In the genomic region with DNA sequence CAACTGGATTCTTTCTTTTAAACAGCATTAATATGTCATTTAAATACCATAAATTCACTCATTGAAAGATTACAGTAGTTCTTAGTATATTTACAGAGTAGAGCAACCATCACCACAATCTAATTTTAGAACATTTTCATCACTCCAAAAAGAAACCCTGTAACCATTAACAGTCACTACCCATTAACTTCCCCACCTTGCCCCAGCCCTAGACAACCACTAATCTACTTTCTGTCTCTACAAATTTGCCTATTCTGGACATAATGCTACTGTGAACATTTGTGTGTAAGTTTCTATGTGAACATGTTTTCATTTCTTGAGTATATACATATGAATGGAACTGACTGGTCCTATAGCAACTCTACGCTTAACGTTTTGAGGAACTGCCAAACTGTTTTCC, we compare ENCODE assay signal across 17 cellular contexts. TPM values are rescaled to one million over a fixed set of nuclear protein-coding genes. Genes with fewer than 3 reads are reported as not detected.
DNase-seq lines count a peak whose midpoint lies in the region; ATAC-seq and TF ChIP-seq lines count a peak whose summit lies in the region.
"Had no signal": no experiment of that assay in that cellular context is flagged by ENCODE, and none has a peak within 500 bp of the region (broad histone marks: within the 10 kb centered on the region; RNA-seq: fewer than 3 reads in every experiment).

No MANE protein-coding gene starts in this region.

- H3K27me3 Mint-ChIP-seq in naive thymus-derived CD4-positive, alpha-beta T cell: no peaks in the 10 kb centered on the region
- H3K27me3 Mint-ChIP-seq: CD4-positive, CD25-positive, alpha-beta regulatory T cell; natural killer cell treated with Interleukin-12 subunit alpha and Interleukin-12 subunit beta and Interleukin-15 and Interleukin-18, amount 100 ng/mL, for 72 hours had no signal

- no peak overlapping the region for H3K4me3 Mint-ChIP-seq in naive thymus-derived CD4-positive, alpha-beta T cell
- H3K4me3 Mint-ChIP-seq: CD4-positive, CD25-positive, alpha-beta regulatory T cell; natural killer cell treated with Interleukin-12 subunit alpha and Interleukin-12 subunit beta and Interleukin-15 and Interleukin-18, amount 100 ng/mL, for 72 hours had no signal

- peaks cover 0 to 12% (median 0%) of the 10 kb centered on the region in 7 donors for H3K4me1 Mint-ChIP-seq in naive thymus-derived CD4-positive, alpha-beta T cell

- H3K9me3 Mint-ChIP-seq in naive thymus-derived CD4-positive, alpha-beta T cell: no peaks in the 10 kb centered on the region
- H3K9me3 Mint-ChIP-seq: CD4-positive, CD25-positive, alpha-beta regulatory T cell; natural killer cell treated with Interleukin-12 subunit alpha and Interleukin-12 subunit beta and Interleukin-15 and Interleukin-18, amount 100 ng/mL, for 72 hours had no signal

- CTCF ChIA-PET in Panc1 (lab: Charles Lee): interaction anchor here (0.6 kb wide), 1 partner anchor 75 kb away, joined by 3 read pairs; no protein-coding TSS in a partner anchor
- CTCF ChIA-PET in naive thymus-derived CD4-positive, alpha-beta T cell (lab: Charles Lee): no interaction called here

- TF ChIP-seq CTCF in Panc1 (IDR thresholded peaks at IDR 0.05): no peak
- no peak for TF ChIP-seq CTCF in esophagus squamous epithelium (IDR thresholded peaks at IDR 0.05)

- H3K27ac ChIP-seq in Panc1 (ENCODE audit: low read length): no peak overlapping the region
- no peak overlapping the region for H3K27ac ChIP-seq in esophagus squamous epithelium
- no peak overlapping the region for H3K27ac ChIP-seq in naive thymus-derived CD4-positive, alpha-beta T cell (ENCODE audit: low read depth, low read length)
- H3K27ac ChIP-seq: breast epithelium, thoracic aorta had no signal

- H3K4me1 ChIP-seq in Panc1 (ENCODE audit: control insufficient read depth, insufficient read depth, low read length) (no peaks in the 10 kb centered on the region), esophagus squamous epithelium (no peaks in the 10 kb centered on the region)
- H3K4me1 ChIP-seq in naive thymus-derived CD4-positive, alpha-beta T cell (ENCODE audit: control insufficient read depth in 2 of 2, insufficient read depth in 2 of 2, low read length in 2 of 2): no peaks in the 10 kb centered on the region
- H3K4me1 ChIP-seq: breast epithelium had no signal

- H3K27me3 ChIP-seq in Panc1 (ENCODE audit: control insufficient read depth, insufficient read depth, low read length) (no peaks in the 10 kb centered on the region), esophagus squamous epithelium (no peaks in the 10 kb centered on the region)
- no peaks in the 10 kb centered on the region for H3K27me3 ChIP-seq in naive thymus-derived CD4-positive, alpha-beta T cell (ENCODE audit: control insufficient read depth in 2 of 2, insufficient read depth in 2 of 2, low read length in 2 of 2)
- H3K27me3 ChIP-seq: breast epithelium, heart left ventricle had no signal

- no peak for DNase-seq in Panc1 (ENCODE audit: low read depth, low spot score)
- DNase-seq in esophagus squamous epithelium (lab: John Stamatoyannopoulos, UW): no peak
- no peak for DNase-seq in naive thymus-derived CD4-positive, alpha-beta T cell
- no peak for DNase-seq in NCI-H2081 (lab: John Stamatoyannopoulos, UW)
- DNase-seq: activated CD4-positive, alpha-beta T cell treated with anti-CD3 and anti-CD28 coated beads, Interleukin-2, amount 50 U/mL, for 1 hour; activated gamma-delta T cell treated with Interleukin-2 at 50 U/mL for 16 hours; CD4-positive, CD25-positive, alpha-beta regulatory T cell; GDM1; heart left ventricle; NCI-H2227 treated with DMSO at 0.1 percent for 48 hours had no signal

- POLR2A ChIA-PET in Panc1 (lab: Charles Lee): no interaction called here
- POLR2A ChIA-PET in naive thymus-derived CD4-positive, alpha-beta T cell (lab: Charles Lee): no interaction called here

- WGBS in esophagus squamous epithelium, 2 donors: 83 to 93% methylated on average over 2 of the region's 2 CpGs

- peak overlapping the region in 1 of 9 donors; percentile 70 for H3K27ac Mint-ChIP-seq in naive thymus-derived CD4-positive, alpha-beta T cell
- H3K27ac Mint-ChIP-seq: CD4-positive, CD25-positive, alpha-beta regulatory T cell; natural killer cell treated with Interleukin-12 subunit alpha and Interleukin-12 subunit beta and Interleukin-15 and Interleukin-18, amount 100 ng/mL, for 72 hours had no signal

- in situ Hi-C loops in Panc1 (cut with HindIII; ENCODE audit: low pct_unique_long_range_greater_than_20kb, low sequenced_read_pairs): no loop called here

- H3K9me3 ChIP-seq in Panc1 (ENCODE audit: control insufficient read depth, insufficient read depth, low read depth, low read length): no peaks in the 10 kb centered on the region
- no peaks in the 10 kb centered on the region for H3K9me3 ChIP-seq in esophagus squamous epithelium
- H3K9me3 ChIP-seq in naive thymus-derived CD4-positive, alpha-beta T cell (ENCODE audit: control insufficient read depth in 2 of 3, low read length in 3 of 3): no peaks in the 10 kb centered on the region
- H3K9me3 ChIP-seq: breast epithelium, heart left ventricle, thoracic aorta had no signal

- intact Hi-C loops in Panc1 (cut with micrococcal nuclease; ENCODE audit: unreplicated experiment) (no loop called here), esophagus squamous epithelium (cut with DNase I) (no loop called here)
- intact Hi-C loops in naive thymus-derived CD4-positive, alpha-beta T cell (cut with micrococcal nuclease): no loop called here

- H3K4me3 ChIP-seq in Panc1 (ENCODE audit: low read depth in 2 of 2, low read length in 2 of 2) (no peak overlapping the region), esophagus squamous epithelium (no peak overlapping the region)
- H3K4me3 ChIP-seq in naive thymus-derived CD4-positive, alpha-beta T cell (ENCODE audit: low read length): no peak overlapping the region
- H3K4me3 ChIP-seq: breast epithelium, heart left ventricle, thoracic aorta had no signal

- H3K36me3 Mint-ChIP-seq in naive thymus-derived CD4-positive, alpha-beta T cell: peaks cover 0 to 45% (median 24%) of the 10 kb centered on the region in 5 donors

- ATAC-seq in GM18907 (IDR thresholded peaks at IDR 0.05; ENCODE audit: unreplicated experiment) (peak; percentile 92), GM21381 (IDR thresholded peaks at IDR 0.05; ENCODE audit: unreplicated experiment) (peak; percentile 91), HG02981 (IDR thresholded peaks at IDR 0.05; ENCODE audit: unreplicated experiment) (peak; percentile 94), Panc1 (no peak)
- no peak for ATAC-seq in naive thymus-derived CD4-positive, alpha-beta T cell
- ATAC-seq: left lobe of liver; natural killer cell treated with Interleukin-12 subunit alpha and Interleukin-12 subunit beta and Interleukin-15 and Interleukin-18, amount 100 ng/mL, for 72 hours had no signal

- peaks cover 17% of the 10 kb centered on the region; the same call in 1 of the 2 replicates for H3K36me3 ChIP-seq in Panc1 (ENCODE audit: control insufficient read depth, insufficient read depth, low read length)
- H3K36me3 ChIP-seq in esophagus squamous epithelium: peaks cover 0 to 77% (median 10%) of the 10 kb centered on the region in 3 donors
- peaks cover 0 to 7% (median 4%) of the 10 kb centered on the region in 3 experiments for H3K36me3 ChIP-seq in naive thymus-derived CD4-positive, alpha-beta T cell (ENCODE audit: control insufficient read depth in 2 of 3, insufficient read depth in 3 of 3, low read length in 3 of 3)
- H3K36me3 ChIP-seq: breast epithelium had no signal

- TSS peak; percentile 41 for BruUV-seq in Panc1 (replicated peaks; lab: Mats Ljungman, UMichigan)

- TF ChIP-seq POLR2A in esophagus squamous epithelium (IDR thresholded peaks at IDR 0.05): no peak

RNA-seq across cellular contexts. Expression of a gene that starts 42.4 kb away (rescaled TPM):
- total RNA-seq in Panc1 (2021; ENCODE audit: unreplicated experiment) (58.5 TPM), esophagus squamous epithelium (10 to 100 TPM in 3 of 4 donors, 1 to 10 TPM in 1; 5.0 to 13.8 (median 12.3) TPM)
- 41.0 TPM for polyA plus RNA-seq in Panc1 (2012; ENCODE audit: insufficient read length)
- total RNA-seq in naive thymus-derived CD4-positive, alpha-beta T cell: 10 to 100 TPM; 10.5 to 74.7 (median 14.7) TPM
- 10 to 100 TPM; 13.4 to 16.8 TPM for polyA plus RNA-seq in naive thymus-derived CD4-positive, alpha-beta T cell

RNA-seq across cellular contexts. Expression of a gene that starts 56.0 kb away (rescaled TPM):
- 6.1 TPM for total RNA-seq in Panc1 (2021; ENCODE audit: unreplicated experiment)
- polyA plus RNA-seq in Panc1 (2012; ENCODE audit: insufficient read length): 3.2 TPM
- 1 to 10 TPM in 2 of 4 donors, under 1 TPM in 1, not detected in 1; 0.88 to 1.9 (median 1.3) TPM for total RNA-seq in esophagus squamous epithelium
- 1 to 10 TPM; 1.2 to 3.5 (median 1.5) TPM for total RNA-seq in naive thymus-derived CD4-positive, alpha-beta T cell
- 1 to 10 TPM; 1.3 to 1.5 TPM for polyA plus RNA-seq in naive thymus-derived CD4-positive, alpha-beta T cell

Comparison
In these comparisons a context has a peak if more than half of its experiments do, and no peak if none do; other contexts are left out.
1. ATAC-seq: peak in GM18907 (single experiment), GM21381 (single experiment) and HG02981 (single experiment); none in Panc1 (single experiment) and naive thymus-derived CD4-positive, alpha-beta T cell (single experiment).